20 cellular contexts compared by ENCODE assay signal in genomic region chr19:49629659-49630058, GRCh38. TPM values are rescaled to one million over a fixed set of nuclear protein-coding genes. Genes with fewer than 3 reads are reported as not detected.
DNase-seq lines count a peak whose midpoint lies in the region; ATAC-seq and TF ChIP-seq lines count a peak whose summit lies in the region.
"Had no signal": no experiment of that assay in that cellular context is flagged by ENCODE, and none has a peak within 500 bp of the region (broad histone marks: within the 10 kb centered on the region; RNA-seq: fewer than 3 reads in every experiment).

No MANE protein-coding gene starts in this region.

- H3K27ac Mint-ChIP-seq in naive B cell = peak overlapping the region in 5 of 6 donors; percentile 12 to 82 (median 63)
- H3K27ac Mint-ChIP-seq: CD8-positive, alpha-beta T cell had no signal

- H3K9me3 Mint-ChIP-seq in naive B cell = no peaks in the 10 kb centered on the region
- H3K9me3 Mint-ChIP-seq: CD8-positive, alpha-beta T cell had no signal

- no peaks in the 10 kb centered on the region for H3K9me3 ChIP-seq in right cardiac atrium (ENCODE audit: control insufficient read depth, low read length)
- H3K9me3 ChIP-seq in right atrium auricular region = no peaks in the 10 kb centered on the region
- H3K9me3 ChIP-seq in thoracic aorta = no peaks in the 10 kb centered on the region
- H3K9me3 ChIP-seq: A549 had no signal

- DNase-seq in right cardiac atrium (peak in 2 of 3 donors; percentile 25 to 52), right atrium auricular region (ENCODE audit: low spot score) (no peak), naive B cell (no peak), thoracic aorta (ENCODE audit: low spot score) (no peak), NCI-H446 treated with DMSO at 0.1 percent for 48 hours (lab: John Stamatoyannopoulos, UW) (no peak), NCI-H345 (lab: John Stamatoyannopoulos, UW) (no peak)
- DNase-seq: Calu3; CD8-positive, alpha-beta T cell; DMS53; KBM-7; NCI-H1105; NCI-H2107; NCI-H2227 treated with DMSO at 0.1 percent for 48 hours; NCI-H526; PC-3; RPMI8226; SIG-M5 had no signal

- H3K36me3 Mint-ChIP-seq in naive B cell = no peaks in the 10 kb centered on the region

- 86% methylated on average over 9 of the region's 9 CpGs for WGBS in right cardiac atrium

- no peaks in the 10 kb centered on the region for H3K27me3 Mint-ChIP-seq in naive B cell

- H3K27me3 ChIP-seq in right cardiac atrium (ENCODE audit: control insufficient read depth, insufficient read depth) (no peaks in the 10 kb centered on the region), right atrium auricular region (no peaks in the 10 kb centered on the region), thoracic aorta (replicated peaks; ENCODE audit: insufficient read depth) (no peaks in the 10 kb centered on the region)

- H3K36me3 ChIP-seq in right atrium auricular region = peaks cover 8% of the 10 kb centered on the region
- H3K36me3 ChIP-seq in thoracic aorta = peaks cover 18% of the 10 kb centered on the region

- peaks cover 0 to 3% (median 0%) of the 10 kb centered on the region in 3 donors for H3K4me1 Mint-ChIP-seq in naive B cell

- TF ChIP-seq CTCF in right atrium auricular region (IDR thresholded peaks at IDR 0.05) (no peak), VCaP (conservative IDR thresholded peaks at IDR 0.05) (no peak), thoracic aorta (IDR thresholded peaks at IDR 0.05) (no peak)

- H3K4me1 ChIP-seq in right cardiac atrium (ENCODE audit: control insufficient read depth, insufficient read depth, low read length) (peaks cover 7% of the 10 kb centered on the region), right atrium auricular region (peaks cover 0 to 22% of the 10 kb centered on the region in 2 donors), thoracic aorta (ENCODE audit: control insufficient read depth in 1 of 2, low read depth in 2 of 2) (peaks cover 4 to 24% of the 10 kb centered on the region in 2 donors)
- H3K4me1 ChIP-seq: A549 had no signal

- intact Hi-C loops in right cardiac atrium (cut with DNase I) = loop anchor here in 1 of 4 donors (10.0 kb wide), 1 partner anchor 45 kb away; the partner anchor contains the start of genes NOSIP and PRRG2

- H3K4me3 Mint-ChIP-seq in naive B cell = no peak overlapping the region
- H3K4me3 Mint-ChIP-seq: CD8-positive, alpha-beta T cell had no signal

- H3K27ac ChIP-seq in right cardiac atrium (ENCODE audit: low read length) (no peak overlapping the region), right atrium auricular region (no peak overlapping the region), VCaP (peak overlapping the region; percentile 80), thoracic aorta (peak overlapping the region; percentile 4 to 20)
- H3K27ac ChIP-seq: A549 had no signal

- no peak for ATAC-seq in right cardiac atrium
- ATAC-seq in naive B cell (ENCODE audit: low read depth in 2 of 2) = no peak
- ATAC-seq in thoracic aorta (ENCODE audit: insufficient number of reproducible peaks, low FRiP score, low read depth) = no peak
- ATAC-seq in HG03108 (IDR thresholded peaks at IDR 0.05; ENCODE audit: unreplicated experiment) = no peak
- ATAC-seq: A549; CD8-positive, alpha-beta T cell; PC-3 had no signal

- H3K4me3 ChIP-seq in right cardiac atrium (ENCODE audit: low read length) (no peak overlapping the region), right atrium auricular region (no peak overlapping the region), thoracic aorta (no peak overlapping the region)
- H3K4me3 ChIP-seq: A549 had no signal

RNA-seq across cellular contexts. Expression of gene RRAS, which starts 10.3 kb away (rescaled TPM):
- total RNA-seq in right cardiac atrium = 100 to 1,000 TPM in 1 of 4 donors, 10 to 100 TPM in 3; 76.7 to 106 (median 85.3) TPM
- polyA plus RNA-seq in right cardiac atrium = 153 TPM
- 10 to 100 TPM; 60.9 to 83.5 TPM for total RNA-seq in right atrium auricular region
- 10 to 100 TPM; 16.6 to 24.9 (median 19.9) TPM for polyA plus RNA-seq in naive B cell (ENCODE audit: low read depth in 6 of 6)
- 100 to 1,000 TPM in 1 of 2 donors, 10 to 100 TPM in 1; 82.2 to 188 TPM for total RNA-seq in thoracic aorta

RNA-seq across cellular contexts. Expression of gene SCAF1, which starts 12.3 kb away (rescaled TPM):
- total RNA-seq in right cardiac atrium (10 to 100 TPM; 41.8 to 52.7 (median 42.3) TPM), right atrium auricular region (10 to 100 TPM; 14.3 to 22.3 TPM), thoracic aorta (10 to 100 TPM; 27.3 to 30.6 TPM)
- polyA plus RNA-seq in right cardiac atrium (23.3 TPM), naive B cell (ENCODE audit: low read depth in 6 of 6) (1 to 10 TPM in 3 of 6 donors, under 1 TPM in 2, not detected in 1; 0.84 to 2.9 (median 1.1) TPM)

RNA-seq across cellular contexts. Expression of gene IRF3, which starts 36.0 kb away (rescaled TPM):
- 10 to 100 TPM; 34.1 to 58.0 (median 40.7) TPM for total RNA-seq in right cardiac atrium
- 39.6 TPM for polyA plus RNA-seq in right cardiac atrium
- 10 to 100 TPM; 33.2 to 34.0 TPM for total RNA-seq in right atrium auricular region
- polyA plus RNA-seq in naive B cell (ENCODE audit: low read depth in 6 of 6) = 10 to 100 TPM; 39.3 to 60.5 (median 52.4) TPM
- 10 to 100 TPM; 33.2 to 52.9 TPM for total RNA-seq in thoracic aorta

RNA-seq across cellular contexts. Expression of gene BCL2L12, which starts 36.1 kb away (rescaled TPM):
- total RNA-seq in right cardiac atrium = 10 to 100 TPM in 3 of 4 donors, 1 to 10 TPM in 1; 8.6 to 14.0 (median 12.4) TPM
- polyA plus RNA-seq in right cardiac atrium = 15.1 TPM
- total RNA-seq in right atrium auricular region = 1 to 10 TPM; 5.7 to 6.5 TPM
- 10 to 100 TPM in 4 of 6 donors, 1 to 10 TPM in 2; 8.0 to 12.7 (median 10.6) TPM for polyA plus RNA-seq in naive B cell (ENCODE audit: low read depth in 6 of 6)
- 1 to 10 TPM; 2.5 to 3.0 TPM for total RNA-seq in thoracic aorta

RNA-seq across cellular contexts. Expression of gene PRR12, which starts 38.7 kb away (rescaled TPM):
- total RNA-seq in right cardiac atrium = 10 to 100 TPM; 13.1 to 19.9 (median 17.0) TPM
- polyA plus RNA-seq in right cardiac atrium = 9.8 TPM
- total RNA-seq in right atrium auricular region = 10 to 100 TPM in 1 of 2 donors, 1 to 10 TPM in 1; 6.6 to 13.3 TPM
- polyA plus RNA-seq in naive B cell (ENCODE audit: low read depth in 6 of 6) = under 1 TPM; 0.09 to 0.77 (median 0.29) TPM
- 10 to 100 TPM; 12.4 to 24.5 TPM for total RNA-seq in thoracic aorta

Comparison
In these comparisons a context has a peak if more than half of its experiments do, and no peak if none do; other contexts are left out.
1. DNase-seq: peak in right cardiac atrium (2 of 3); none in right atrium auricular region (single experiment), naive B cell (single experiment), thoracic aorta (single experiment), NCI-H446 treated with DMSO at 0.1 percent for 48 hours (single experiment) and NCI-H345 (single experiment).
2. H3K27ac ChIP-seq: peak in VCaP (single experiment) and thoracic aorta (2 of 2); none in right cardiac atrium (single experiment) and right atrium auricular region (0 of 2).